13 cellular contexts compared by ENCODE assay signal in the genomic region with DNA sequence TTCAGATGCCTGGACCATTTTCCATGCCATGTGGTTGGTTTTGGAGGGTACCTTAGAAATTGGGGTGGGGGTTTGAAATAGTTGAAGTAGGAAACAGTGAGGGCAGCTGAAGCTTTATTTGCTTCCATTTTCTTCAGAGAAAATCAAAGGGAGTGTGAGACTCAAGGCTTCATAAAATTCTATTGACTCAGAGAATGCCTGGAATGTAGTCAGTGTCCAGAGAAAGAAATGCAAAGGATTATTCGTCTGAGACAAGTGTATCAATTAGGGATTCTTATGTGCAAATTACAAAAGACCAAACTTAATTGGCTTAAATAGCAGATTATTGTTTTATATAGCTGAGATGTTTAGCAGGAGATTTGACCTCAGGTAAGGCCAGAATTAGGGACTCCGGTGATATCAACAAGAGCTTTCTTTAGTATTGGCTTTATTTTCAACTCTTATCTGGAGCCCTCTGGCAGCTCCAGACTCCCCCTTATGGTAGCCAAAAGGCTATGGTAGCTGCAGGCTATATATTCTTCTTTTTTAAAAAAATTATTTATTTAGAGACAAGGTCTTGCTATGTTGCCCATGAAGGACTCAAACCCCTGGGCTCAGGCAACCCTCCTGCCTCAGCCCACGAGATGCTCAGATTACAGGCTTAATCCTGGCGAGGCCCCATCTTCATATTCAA. TPM values are rescaled to one million over a fixed set of nuclear protein-coding genes. Genes with fewer than 3 reads are reported as not detected.
A peak's percentile ranks its signal among the peaks of the same experiment; 100 is the strongest.
DNase-seq lines count a peak whose midpoint lies in the region; ATAC-seq and TF ChIP-seq lines count a peak whose summit lies in the region.
"Had no signal": no experiment of that assay in that cellular context is flagged by ENCODE, and none has a peak within 500 bp of the region (broad histone marks: within the 10 kb centered on the region; RNA-seq: fewer than 3 reads in every experiment).

No MANE protein-coding gene starts in this region.

- ATAC-seq in Panc1 = no peak
- ATAC-seq in HG02759 (IDR thresholded peaks at IDR 0.05; ENCODE audit: unreplicated experiment) = no peak
- no peak for ATAC-seq in esophagus mucosa

- H3K36me3 ChIP-seq in Panc1 (ENCODE audit: control insufficient read depth, insufficient read depth, low read length) = no peaks in the 10 kb centered on the region
- H3K36me3 ChIP-seq: BLaER1, ovary had no signal

- DNase-seq in AG08396 (ENCODE audit: low spot score) (peak; percentile 13), GM12864 (ENCODE audit: low read depth) (no peak), Panc1 (ENCODE audit: low read depth, low spot score) (no peak), fibroblast of the aortic adventitia (ENCODE audit: low read depth) (peak; percentile 42), HPDE6-E6E7 (ENCODE audit: extremely low spot score) (no peak), lower leg skin (ENCODE audit: low spot score in 2 of 2) (no peak)
- DNase-seq: GDM1, NCI-H1092, ovary, SHP77 had no signal

- 71 to 83% methylated on average over 4 of the region's 4 CpGs for WGBS in lower leg skin, 2 donors

- intact Hi-C loops in Panc1 (cut with micrococcal nuclease; ENCODE audit: unreplicated experiment) (no loop called here), lower leg skin (cut with DNase I; ENCODE audit: low total_unique reads) (loop anchor here (10.0 kb wide), 1 partner anchor 1606 kb away; no protein-coding TSS in a partner anchor)

- H3K27ac ChIP-seq in Panc1 (ENCODE audit: low read length) = no peak overlapping the region
- H3K27ac ChIP-seq: BLaER1, ovary had no signal

- H3K4me3 ChIP-seq in GM12864 (ENCODE audit: low read depth, low read length) = no peak overlapping the region
- H3K4me3 ChIP-seq in Panc1 (ENCODE audit: low read depth in 2 of 2, low read length in 2 of 2) = no peak overlapping the region
- H3K4me3 ChIP-seq in fibroblast of the aortic adventitia (ENCODE audit: low read depth, low read length) = no peak overlapping the region
- no peak overlapping the region for H3K4me3 ChIP-seq in lower leg skin (ENCODE audit: low read depth, poor library complexity, severe bottlenecking)
- H3K4me3 ChIP-seq: BLaER1, ovary had no signal

- POLR2A ChIA-PET in Panc1 (lab: Charles Lee) = no interaction called here

- no peak for TF ChIP-seq POLR2A in lower leg skin (IDR thresholded peaks at IDR 0.05)

- CTCF ChIA-PET in Panc1 (lab: Charles Lee) = interaction anchor here (2.0 kb wide), 1 partner anchor 21 kb away, joined by 5 read pairs; no protein-coding TSS in a partner anchor

- no peaks in the 10 kb centered on the region for H3K9me3 ChIP-seq in Panc1 (ENCODE audit: control insufficient read depth, insufficient read depth, low read depth, low read length)
- H3K9me3 ChIP-seq: ovary had no signal

- peaks cover 7% of the 10 kb centered on the region for H3K4me1 ChIP-seq in Panc1 (ENCODE audit: control insufficient read depth, insufficient read depth, low read length)

- no peaks in the 10 kb centered on the region for H3K27me3 ChIP-seq in Panc1 (ENCODE audit: control insufficient read depth, insufficient read depth, low read length)
- H3K27me3 ChIP-seq: BLaER1, ovary had no signal

- TF ChIP-seq CTCF in GM12864 (IDR thresholded peaks at IDR 0.05; ENCODE audit: low read depth, low read length, missing control alignments) = peak; percentile 48
- peak; percentile 19; the same call in 1 of the 2 replicates for TF ChIP-seq CTCF in Panc1 (IDR thresholded peaks at IDR 0.05)
- peak; percentile 54 for TF ChIP-seq CTCF in fibroblast of the aortic adventitia (IDR thresholded peaks at IDR 0.05; ENCODE audit: insufficient read depth, low read length)
- no peak for TF ChIP-seq CTCF in lower leg skin (IDR thresholded peaks at IDR 0.05)

- in situ Hi-C loops in Panc1 (cut with HindIII; ENCODE audit: low pct_unique_long_range_greater_than_20kb, low sequenced_read_pairs) = no loop called here

- no TSS peak for BruUV-seq in Panc1 (replicated peaks; lab: Mats Ljungman, UMichigan)

RNA-seq across cellular contexts. Expression of a gene that starts 38.9 kb away (rescaled TPM):
- 171 TPM for total RNA-seq in Panc1 (2021; ENCODE audit: unreplicated experiment)
- 55.0 TPM for polyA plus RNA-seq in Panc1 (2012; ENCODE audit: insufficient read length)
- total RNA-seq in fibroblast of the aortic adventitia (ENCODE audit: low replicate concordance) = 107 and 154 TPM in 2 replicates
- total RNA-seq in esophagus mucosa = 74.7 TPM
- total RNA-seq in lower leg skin = 10 to 100 TPM; 31.5 to 46.3 (median 43.0) TPM

RNA-seq across cellular contexts. Expression of a gene that starts 41.6 kb away (rescaled TPM):
- 45.7 TPM for total RNA-seq in Panc1 (2021; ENCODE audit: unreplicated experiment)
- 31.0 TPM for polyA plus RNA-seq in Panc1 (2012; ENCODE audit: insufficient read length)
- total RNA-seq in fibroblast of the aortic adventitia (ENCODE audit: low replicate concordance) = 59.5 and 69.7 TPM in 2 replicates
- 23.8 TPM for total RNA-seq in esophagus mucosa
- total RNA-seq in lower leg skin = 100 to 1,000 TPM in 1 of 4 donors, 10 to 100 TPM in 3; 65.6 to 125 (median 87.5) TPM

Comparison
In these comparisons a context has a peak if more than half of its experiments do, and no peak if none do; other contexts are left out.
1. DNase-seq: peak in AG08396 (single experiment) and fibroblast of the aortic adventitia (single experiment); none in GM12864 (single experiment), Panc1 (single experiment), HPDE6-E6E7 (single experiment) and lower leg skin (0 of 2).
2. CTCF ChIP-seq: peak in GM12864 (single experiment), Panc1 (single experiment) and fibroblast of the aortic adventitia (single experiment); none in lower leg skin (0 of 3).